ENCODE assay signal across 1 cellular context in genomic region chr1:155976062-155976912, GRCh38.
TF ChIP-seq lines count a peak whose summit lies in the region.

No MANE protein-coding gene starts in this region.

TF ChIP-seq in K562, 482 proteins besides CTCF, POLR2A, EP300 and RAD21 (continued from another document and continues in another):
- TF ChIP-seq UBTF (IDR thresholded peaks at IDR 0.05; ENCODE audit: borderline replicate concordance in 1 of 2, low read depth in 2 of 2, low read length in 2 of 2), result peak; percentile 26 to 39; a peak in 1 of 4 replicates
- peak; percentile 67; the same call in 1 of the 2 replicates for TF ChIP-seq ETV5 (CRISPR knock-in tag; IDR thresholded peaks at IDR 0.05; ENCODE audit: low read depth)
- peak; percentile 85 for TF ChIP-seq EGR1 (conservative IDR thresholded peaks at IDR 0.05)
- no peak for TF ChIP-seq CHCHD3 (CRISPR knock-in tag; IDR thresholded peaks at IDR 0.05)
- peak; percentile 29 for TF ChIP-seq TAF1 (IDR thresholded peaks at IDR 0.05; ENCODE audit: control insufficient read depth, extremely low read depth, insufficient read depth, low read length, severe bottlenecking)
- TF ChIP-seq ZFX (CRISPR knock-in tag; IDR thresholded peaks at IDR 0.05), result peak; percentile 49; the same call in 1 of the 2 replicates
- no peak for TF ChIP-seq NR2C1 (IDR thresholded peaks at IDR 0.05)
- TF ChIP-seq NR2C1 (tag; IDR thresholded peaks at IDR 0.05), result no peak
- peak; percentile 64; the same call in 1 of the 2 replicates for TF ChIP-seq ZBTB7A (IDR thresholded peaks at IDR 0.05; ENCODE audit: borderline replicate concordance, control insufficient read depth, low read depth, low read length)
- TF ChIP-seq KLF1 (tag; IDR thresholded peaks at IDR 0.05), result no peak
- no peak for TF ChIP-seq ZNF282 (CRISPR knock-in tag; IDR thresholded peaks at IDR 0.05)
- no peak for TF ChIP-seq ZBTB33 (CRISPR knock-in tag; IDR thresholded peaks at IDR 0.05)
- TF ChIP-seq ZNF316 (IDR thresholded peaks at IDR 0.05), result no peak
- TF ChIP-seq MGA (IDR thresholded peaks at IDR 0.05), result no peak
- 0 out of 2 replicates have a peak, but pooled peaks have one; percentile 53 for TF ChIP-seq NFRKB (IDR thresholded peaks at IDR 0.05; ENCODE audit: low read depth)
- TF ChIP-seq KDM1A (IDR thresholded peaks at IDR 0.05), result peak in 1 of 2 experiments; percentile 78; a peak in 2 of 4 replicates
- no peak for TF ChIP-seq RBBP5 (IDR thresholded peaks at IDR 0.05; ENCODE audit: borderline replicate concordance, insufficient read depth, low read length, poor library complexity, severe bottlenecking)
- TF ChIP-seq ATF6 (CRISPR knock-in tag; IDR thresholded peaks at IDR 0.05), result 0 out of 2 replicates have a peak, but pooled peaks have one; percentile 24
- no peak for TF ChIP-seq ZNF778 (CRISPR knock-in tag; IDR thresholded peaks at IDR 0.05)
- no peak; a peak in 2 of 4 replicates for TF ChIP-seq MNT (conservative IDR thresholded peaks at IDR 0.05)
- TF ChIP-seq BRD4 (IDR thresholded peaks at IDR 0.05), result peak; percentile 70
- peak in 1 of 2 experiments; percentile 49; a peak in 1 of 4 replicates for TF ChIP-seq HDAC1 (IDR thresholded peaks at IDR 0.05)
- peak; percentile 61; the same call in 1 of the 2 replicates for TF ChIP-seq ZNF395 (CRISPR knock-in tag; IDR thresholded peaks at IDR 0.05)
- TF ChIP-seq U2AF1 (optimal IDR thresholded peaks at IDR 0.05; ENCODE audit: low read depth, low read length), result no peak
- TF ChIP-seq SMAD1 (IDR thresholded peaks at IDR 0.05; ENCODE audit: low read depth, low read length, partially characterized antibody), result peak; percentile 16
- TF ChIP-seq ETV1 (tag; conservative IDR thresholded peaks at IDR 0.05; ENCODE audit: low read depth), result peak; percentile 89
- no peak for TF ChIP-seq FOS (IDR thresholded peaks at IDR 0.05; ENCODE audit: extremely low read depth, insufficient read length)
- peak; percentile 13 for TF ChIP-seq PRDM10 (IDR thresholded peaks at IDR 0.05; ENCODE audit: partially characterized antibody)
- peak; percentile 48 for TF ChIP-seq RBFOX2 (IDR thresholded peaks at IDR 0.05; ENCODE audit: low read depth, low read length)
